10 cellular contexts compared by ENCODE assay signal in genomic region chr2:188974184-188974583, GRCh38. TPM values are rescaled to one million over a fixed set of nuclear protein-coding genes. Genes with fewer than 3 reads are reported as not detected.
DNase-seq lines count a peak whose midpoint lies in the region; ATAC-seq and TF ChIP-seq lines count a peak whose summit lies in the region.
"Had no signal": no experiment of that assay in that cellular context is flagged by ENCODE, and none has a peak within 500 bp of the region (broad histone marks: within the 10 kb centered on the region; RNA-seq: fewer than 3 reads in every experiment).

COL3A1 (plus strand) TSS chr2:188974373; CDS start chr2:188974490, 117 bp downstream.

- H4K20me1 ChIP-seq in PC-3 (ENCODE audit: low read length) (no peaks in the 10 kb centered on the region), OCI-LY7 (ENCODE audit: insufficient read depth, low read length) (no peaks in the 10 kb centered on the region)

- H3K9ac ChIP-seq in PC-3 (ENCODE audit: low read length), result no peak within 1 kb of the TSS

- no peak within 1 kb of the TSS for H2AFZ ChIP-seq in PC-3 (ENCODE audit: low read length)
- H2AFZ ChIP-seq in OCI-LY7 (ENCODE audit: low read length), result no peak within 1 kb of the TSS

- DNase-seq in Peyer's patch (no peak), fibroblast of peridontal ligament (ENCODE audit: extremely low read depth) (peak; percentile 95), neural crest cell (ENCODE audit: low read depth, low spot score) (no peak), vagina (ENCODE audit: extremely low spot score in 2 of 2) (no peak), PC-3 (no peak), OCI-LY7 (ENCODE audit: low spot score) (no peak), WTC11 (ENCODE audit: low spot score) (no peak)
- DNase-seq: activated CD4-positive, alpha-beta T cell treated with anti-CD3 and anti-CD28 coated beads, Interleukin-2, amount 50 U/mL, for 48 hours; NCI-H510A; stimulated activated CD4-positive, alpha-beta T cell treated with anti-CD3 and anti-CD28 coated beads, Interleukin-4, amount 100 ng/mL, for 1 hour had no signal

- H3K4me3 Mint-ChIP-seq in neural crest cell (peak within 1 kb of the TSS; percentile 20), WTC11 (no peak within 1 kb of the TSS)

- H3K9me3 Mint-ChIP-seq in neural crest cell (no peaks in the 10 kb centered on the region), WTC11 (no peaks in the 10 kb centered on the region)

- TF ChIP-seq CTCF in Peyer's patch (IDR thresholded peaks at IDR 0.05), result no peak
- no peak for TF ChIP-seq CTCF in neural crest cell (conservative IDR thresholded peaks at IDR 0.05)
- TF ChIP-seq CTCF in vagina (IDR thresholded peaks at IDR 0.05), result no peak
- TF ChIP-seq CTCF in PC-3 (conservative IDR thresholded peaks at IDR 0.05; ENCODE audit: low read depth, low read length), result no peak
- TF ChIP-seq CTCF in OCI-LY7 (conservative IDR thresholded peaks at IDR 0.05; ENCODE audit: low read length), result no peak
- no peak for TF ChIP-seq CTCF in WTC11 (IDR thresholded peaks at IDR 0.05)

- H3K36me3 ChIP-seq in Peyer's patch (no peaks in the 10 kb centered on the region), vagina (no peaks in the 10 kb centered on the region), PC-3 (ENCODE audit: low read depth, low read length) (no peaks in the 10 kb centered on the region), OCI-LY7 (ENCODE audit: insufficient read depth, low read length) (no peaks in the 10 kb centered on the region)

- H3K9me2 ChIP-seq in PC-3 (replicated peaks; ENCODE audit: low read length) (no peaks in the 10 kb centered on the region), OCI-LY7 (ENCODE audit: insufficient read depth, low read length) (no peaks in the 10 kb centered on the region)

- H3K4me2 ChIP-seq in PC-3 (ENCODE audit: low read length), result no peak within 1 kb of the TSS
- no peak within 1 kb of the TSS for H3K4me2 ChIP-seq in OCI-LY7 (ENCODE audit: low read length)

- H3K27me3 ChIP-seq in Peyer's patch, result no peaks in the 10 kb centered on the region
- no peaks in the 10 kb centered on the region for H3K27me3 ChIP-seq in vagina
- no peaks in the 10 kb centered on the region for H3K27me3 ChIP-seq in PC-3 (ENCODE audit: low read length)

- no peaks in the 10 kb centered on the region for H3K36me3 Mint-ChIP-seq in neural crest cell (ENCODE audit: low read depth)
- H3K36me3 Mint-ChIP-seq in WTC11, result no peaks in the 10 kb centered on the region

- POLR2A ChIA-PET in PC-3 (lab: Charles Lee; ENCODE audit: unreplicated experiment), result interaction anchor here (0.5 kb wide), 1 partner anchor 339 kb away, joined by 3 read pairs; no protein-coding TSS in a partner anchor
- POLR2A ChIA-PET in OCI-LY7 (lab: Charles Lee), result no interaction called here
- POLR2A ChIA-PET in WTC11 (lab: Charles Lee), result no interaction called here

- H3K9me3 ChIP-seq in Peyer's patch (no peaks in the 10 kb centered on the region), vagina (no peaks in the 10 kb centered on the region), PC-3 (ENCODE audit: low read length) (no peaks in the 10 kb centered on the region), OCI-LY7 (ENCODE audit: low read length) (no peaks in the 10 kb centered on the region)

- no peaks in the 10 kb centered on the region for H3F3A ChIP-seq in PC-3 (ENCODE audit: low read length, unreplicated experiment)

- peak in 1 of 2 donors; percentile 20 for TF ChIP-seq POLR2A in Peyer's patch (IDR thresholded peaks at IDR 0.05)
- TF ChIP-seq POLR2A in vagina (IDR thresholded peaks at IDR 0.05), result peak in 1 of 2 donors; percentile 11

- no peaks in the 10 kb centered on the region for H3K27me3 Mint-ChIP-seq in neural crest cell (ENCODE audit: low read depth)
- no peaks in the 10 kb centered on the region for H3K27me3 Mint-ChIP-seq in WTC11 (ENCODE audit: low read depth)

- H3K4me3 ChIP-seq in Peyer's patch, result peak within 1 kb of the TSS; percentile 4 to 43 (median 32)
- H3K4me3 ChIP-seq in vagina, result peak within 1 kb of the TSS; percentile 37 to 55
- no peak within 1 kb of the TSS for H3K4me3 ChIP-seq in PC-3 (ENCODE audit: low read length)
- no peak within 1 kb of the TSS for H3K4me3 ChIP-seq in OCI-LY7 (ENCODE audit: low read depth, low read length, poor library complexity, severe bottlenecking)

- H3K27ac Mint-ChIP-seq in neural crest cell (ENCODE audit: unreplicated experiment) (no peak within 1 kb of the TSS), WTC11 (no peak within 1 kb of the TSS)

- H3K79me2 ChIP-seq in PC-3 (ENCODE audit: low read length), result no peaks in the 10 kb centered on the region
- H3K79me2 ChIP-seq in OCI-LY7 (ENCODE audit: insufficient read depth, low read depth, low read length), result no peaks in the 10 kb centered on the region

- intact Hi-C loops in vagina (cut with DNase I), result no loop called here
- intact Hi-C loops in PC-3 (cut with micrococcal nuclease), result no loop called here
- intact Hi-C loops in OCI-LY7 (cut with micrococcal nuclease; ENCODE audit: unreplicated experiment), result no loop called here

- no peaks in the 10 kb centered on the region for H3K4me1 ChIP-seq in Peyer's patch
- H3K4me1 ChIP-seq in vagina, result peaks cover 8% of the 10 kb centered on the region
- peaks cover 12% of the 10 kb centered on the region; the same call in 1 of the 2 replicates for H3K4me1 ChIP-seq in PC-3 (ENCODE audit: insufficient read depth, low read length)
- H3K4me1 ChIP-seq in OCI-LY7 (ENCODE audit: insufficient read depth, low read length, poor library complexity, severe bottlenecking), result no peaks in the 10 kb centered on the region

- H3K4me1 Mint-ChIP-seq in neural crest cell (peaks cover 10% of the 10 kb centered on the region), WTC11 (peaks cover 4% of the 10 kb centered on the region)

- ATAC-seq in PC-3 (no peak), WTC11 (no peak)

- BruUV-seq in PC-3 (replicated peaks; lab: Mats Ljungman, UMichigan) (no TSS peak), OCI-LY7 (replicated peaks; lab: Mats Ljungman, UMichigan) (no TSS peak)

- H3K27ac ChIP-seq in Peyer's patch (peak within 1 kb of the TSS; percentile 35 to 82 (median 53)), vagina (peak within 1 kb of the TSS; percentile 91), PC-3 (ENCODE audit: low read length) (no peak within 1 kb of the TSS), OCI-LY7 (ENCODE audit: low read depth, low read length, poor library complexity, severe bottlenecking) (no peak within 1 kb of the TSS)

- CTCF ChIA-PET in PC-3 (lab: Charles Lee) (interaction anchor here (0.8 kb wide), 2 partner anchors 10 to 449 kb away, joined by 3 to 4 read pairs; no protein-coding TSS in a partner anchor), OCI-LY7 (lab: Charles Lee; ENCODE audit: unreplicated experiment) (no interaction called here), WTC11 (lab: Charles Lee) (interaction anchor here (1.5 kb wide), 1 partner anchor 10 kb away, joined by 4 read pairs; no protein-coding TSS in a partner anchor)

TF ChIP-seq in WTC11, 78 proteins besides CTCF, POLR2A, EP300 and RAD21 (continues in another document):
- TF ChIP-seq CREB1 (CRISPR knock-in tag; IDR thresholded peaks at IDR 0.05) (no peak), ZNF232 (CRISPR knock-in tag; IDR thresholded peaks at IDR 0.05) (no peak), IRF2 (CRISPR knock-in tag; IDR thresholded peaks at IDR 0.05; ENCODE audit: borderline replicate concordance, low read depth) (no peak), MXD4 (CRISPR knock-in tag; IDR thresholded peaks at IDR 0.05; ENCODE audit: borderline replicate concordance) (no peak)
- TF ChIP-seq, protein P1, sequence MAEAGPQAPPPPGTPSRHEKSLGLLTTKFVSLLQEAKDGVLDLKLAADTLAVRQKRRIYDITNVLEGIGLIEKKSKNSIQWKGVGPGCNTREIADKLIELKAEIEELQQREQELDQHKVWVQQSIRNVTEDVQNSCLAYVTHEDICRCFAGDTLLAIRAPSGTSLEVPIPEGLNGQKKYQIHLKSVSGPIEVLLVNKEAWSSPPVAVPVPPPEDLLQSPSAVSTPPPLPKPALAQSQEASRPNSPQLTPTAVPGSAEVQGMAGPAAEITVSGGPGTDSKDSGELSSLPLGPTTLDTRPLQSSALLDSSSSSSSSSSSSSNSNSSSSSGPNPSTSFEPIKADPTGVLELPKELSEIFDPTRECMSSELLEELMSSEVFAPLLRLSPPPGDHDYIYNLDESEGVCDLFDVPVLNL (CRISPR knock-in tag; IDR thresholded peaks at IDR 0.05; ENCODE audit: borderline replicate concordance, low read depth), result no peak
- TF ChIP-seq, protein P2, sequence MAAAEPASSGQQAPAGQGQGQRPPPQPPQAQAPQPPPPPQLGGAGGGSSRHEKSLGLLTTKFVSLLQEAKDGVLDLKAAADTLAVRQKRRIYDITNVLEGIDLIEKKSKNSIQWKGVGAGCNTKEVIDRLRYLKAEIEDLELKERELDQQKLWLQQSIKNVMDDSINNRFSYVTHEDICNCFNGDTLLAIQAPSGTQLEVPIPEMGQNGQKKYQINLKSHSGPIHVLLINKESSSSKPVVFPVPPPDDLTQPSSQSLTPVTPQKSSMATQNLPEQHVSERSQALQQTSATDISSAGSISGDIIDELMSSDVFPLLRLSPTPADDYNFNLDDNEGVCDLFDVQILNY (CRISPR knock-in tag; IDR thresholded peaks at IDR 0.05), result no peak

RNA-seq across cellular contexts. Expression of gene COL3A1, which starts in this region (rescaled TPM):
- 100 to 1,000 TPM in 1 of 4 donors, 10 to 100 TPM in 3; 33.9 to 317 (median 69.9) TPM for total RNA-seq in Peyer's patch
- 13.2 and 14.9 TPM in 2 replicates for total RNA-seq in neural crest cell
- total RNA-seq in vagina, result 123 TPM
- total RNA-seq in PC-3 (2014; rRNA removed), result 0.23 and 0.36 TPM in 2 replicates
- not detected in 2 replicates for total RNA-seq in OCI-LY7 (2014; rRNA removed; shearing (Covaris generic))
- total RNA-seq in OCI-LY7 (2022), result not detected in 2 replicates
- 0.61 to 2.1 TPM (median 0.76 TPM) in 3 replicates for total RNA-seq in WTC11 (2021)

Comparison
In these comparisons a context has a peak if more than half of its experiments do, and no peak if none do; other contexts are left out.
1. H3K27ac ChIP-seq: peak in Peyer's patch (4 of 4) and vagina (single experiment); none in PC-3 (single experiment) and OCI-LY7 (single experiment).
2. H3K4me3 ChIP-seq: peak in Peyer's patch (4 of 4) and vagina (2 of 2); none in PC-3 (single experiment) and OCI-LY7 (single experiment).